In genomic region chr1:155044812-155045690, GRCh38 we compare ENCODE assay signal across 7 cellular contexts. TPM values are rescaled to one million over a fixed set of nuclear protein-coding genes. Genes with fewer than 3 reads are reported as not detected.
DNase-seq lines count a peak whose midpoint lies in the region; ATAC-seq and TF ChIP-seq lines count a peak whose summit lies in the region.

No MANE protein-coding gene starts in this region.

- peaks cover 29% of the 10 kb centered on the region for H3K4me1 ChIP-seq in MM.1S (ENCODE audit: low read length)

- H3K36me3 ChIP-seq in MM.1S (replicated peaks; ENCODE audit: insufficient read depth, low read length) = no peaks in the 10 kb centered on the region

- DNase-seq in GF-D8 (lab: John Stamatoyannopoulos, UW) (peak; percentile 39), MM.1S (peak; percentile 93), SW480 (ENCODE audit: low spot score) (peak; percentile 74), astrocyte of the cerebellum (ENCODE audit: low read depth) (peak; percentile 42), left ventricle myocardium superior (peak; percentile 85), putamen (ENCODE audit: low spot score) (peak; percentile 77)

- in situ Hi-C loops in astrocyte of the cerebellum (cut with HindIII; ENCODE audit: low sequenced_read_pairs) = no loop called here

- H3K9ac ChIP-seq in MM.1S (ENCODE audit: low read length) = no peak overlapping the region

- H3K27ac ChIP-seq in MM.1S (ENCODE audit: low read length) = no peak overlapping the region

- TF ChIP-seq CTCF in MM.1S (IDR thresholded peaks at IDR 0.05; ENCODE audit: low read length) = peak; percentile 93
- TF ChIP-seq CTCF in astrocyte of the cerebellum (IDR thresholded peaks at IDR 0.05; ENCODE audit: low read depth, low read length, missing control alignments) = peak; percentile 69

- H3K79me2 ChIP-seq in MM.1S (ENCODE audit: low read length) = no peaks in the 10 kb centered on the region

- H3K9me2 ChIP-seq in MM.1S (replicated peaks; ENCODE audit: insufficient read depth, low read length) = no peaks in the 10 kb centered on the region

- H3F3A ChIP-seq in MM.1S (ENCODE audit: insufficient read depth, low read length) = peaks cover 5% of the 10 kb centered on the region

- ATAC-seq in left ventricle myocardium superior (peak; percentile 93), HG03045 (IDR thresholded peaks at IDR 0.05; ENCODE audit: unreplicated experiment) (no peak)

- H2AFZ ChIP-seq in MM.1S (ENCODE audit: low read length) = peak overlapping the region; percentile 64

- peak overlapping the region; percentile 10 for H3K4me2 ChIP-seq in MM.1S (ENCODE audit: low read depth, low read length)

- H4K20me1 ChIP-seq in MM.1S (ENCODE audit: insufficient read depth, low read length) = no peaks in the 10 kb centered on the region

- intact Hi-C loops in left ventricle myocardium superior (cut with micrococcal nuclease) = loop anchor here (2.0 kb wide), 1 partner anchor 40 kb away; no protein-coding TSS in a partner anchor

- no peaks in the 10 kb centered on the region for H3K9me3 ChIP-seq in MM.1S (replicated peaks; ENCODE audit: insufficient read depth, low read length)

- no peak overlapping the region for H3K4me3 ChIP-seq in MM.1S (ENCODE audit: low read length)
- no peak overlapping the region for H3K4me3 ChIP-seq in astrocyte of the cerebellum (ENCODE audit: low read depth, low read length)

- no peaks in the 10 kb centered on the region for H3K27me3 ChIP-seq in MM.1S (replicated peaks; ENCODE audit: insufficient read depth, low read length)

RNA-seq across cellular contexts. Expression of gene ADAM15, which starts 6.1 kb away (rescaled TPM):
- 84.2 TPM for total RNA-seq in left ventricle myocardium superior

RNA-seq across cellular contexts. Expression of gene DCST1, which starts 11.4 kb away (rescaled TPM):
- total RNA-seq in left ventricle myocardium superior = not detected

RNA-seq across cellular contexts. Expression of gene DCST2, which starts 11.5 kb away (rescaled TPM):
- total RNA-seq in left ventricle myocardium superior = 0.37 TPM

RNA-seq across cellular contexts. Expression of gene EFNA4, which starts 18.5 kb away (rescaled TPM):
- 2.3 TPM for total RNA-seq in left ventricle myocardium superior

RNA-seq across cellular contexts. Expression of gene EFNA3, which starts 33.6 kb away (rescaled TPM):
- 1.1 TPM for total RNA-seq in left ventricle myocardium superior

Comparison
In these comparisons a context has a peak if more than half of its experiments do, and no peak if none do; other contexts are left out.
1. DNase-seq: peak in every context shown above with its lines; median percentile 93 in MM.1S; 85 in left ventricle myocardium superior; 77 in putamen; 74 in SW480; 42 in astrocyte of the cerebellum; 39 in GF-D8.